ENCODE assay signal across 1 cellular context in genomic region chr12:81143057-81143456, GRCh38.
TF ChIP-seq lines count a peak whose summit lies in the region.

No MANE protein-coding gene starts in this region.

TF ChIP-seq in HepG2, 621 proteins besides CTCF, POLR2A, EP300 and RAD21 (continued from another document and continues in another):
- TF ChIP-seq, protein P1, sequence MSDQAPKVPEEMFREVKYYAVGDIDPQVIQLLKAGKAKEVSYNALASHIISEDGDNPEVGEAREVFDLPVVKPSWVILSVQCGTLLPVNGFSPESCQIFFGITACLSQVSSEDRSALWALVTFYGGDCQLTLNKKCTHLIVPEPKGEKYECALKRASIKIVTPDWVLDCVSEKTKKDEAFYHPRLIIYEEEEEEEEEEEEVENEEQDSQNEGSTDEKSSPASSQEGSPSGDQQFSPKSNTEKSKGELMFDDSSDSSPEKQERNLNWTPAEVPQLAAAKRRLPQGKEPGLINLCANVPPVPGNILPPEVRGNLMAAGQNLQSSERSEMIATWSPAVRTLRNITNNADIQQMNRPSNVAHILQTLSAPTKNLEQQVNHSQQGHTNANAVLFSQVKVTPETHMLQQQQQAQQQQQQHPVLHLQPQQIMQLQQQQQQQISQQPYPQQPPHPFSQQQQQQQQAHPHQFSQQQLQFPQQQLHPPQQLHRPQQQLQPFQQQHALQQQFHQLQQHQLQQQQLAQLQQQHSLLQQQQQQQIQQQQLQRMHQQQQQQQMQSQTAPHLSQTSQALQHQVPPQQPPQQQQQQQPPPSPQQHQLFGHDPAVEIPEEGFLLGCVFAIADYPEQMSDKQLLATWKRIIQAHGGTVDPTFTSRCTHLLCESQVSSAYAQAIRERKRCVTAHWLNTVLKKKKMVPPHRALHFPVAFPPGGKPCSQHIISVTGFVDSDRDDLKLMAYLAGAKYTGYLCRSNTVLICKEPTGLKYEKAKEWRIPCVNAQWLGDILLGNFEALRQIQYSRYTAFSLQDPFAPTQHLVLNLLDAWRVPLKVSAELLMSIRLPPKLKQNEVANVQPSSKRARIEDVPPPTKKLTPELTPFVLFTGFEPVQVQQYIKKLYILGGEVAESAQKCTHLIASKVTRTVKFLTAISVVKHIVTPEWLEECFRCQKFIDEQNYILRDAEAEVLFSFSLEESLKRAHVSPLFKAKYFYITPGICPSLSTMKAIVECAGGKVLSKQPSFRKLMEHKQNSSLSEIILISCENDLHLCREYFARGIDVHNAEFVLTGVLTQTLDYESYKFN (CRISPR knock-in tag; conservative IDR thresholded peaks at IDR 0.05), result peak; percentile 96
- TF ChIP-seq ZNF552 (CRISPR knock-in tag; IDR thresholded peaks at IDR 0.05; ENCODE audit: borderline replicate concordance), result no peak
- TF ChIP-seq NCOR1 (IDR thresholded peaks at IDR 0.05; ENCODE audit: borderline replicate concordance, low read length), result peak; percentile 98
- TF ChIP-seq HDAC1 (CRISPR knock-in tag; IDR thresholded peaks at IDR 0.05), result peak; percentile 81
- TF ChIP-seq, protein P2, sequence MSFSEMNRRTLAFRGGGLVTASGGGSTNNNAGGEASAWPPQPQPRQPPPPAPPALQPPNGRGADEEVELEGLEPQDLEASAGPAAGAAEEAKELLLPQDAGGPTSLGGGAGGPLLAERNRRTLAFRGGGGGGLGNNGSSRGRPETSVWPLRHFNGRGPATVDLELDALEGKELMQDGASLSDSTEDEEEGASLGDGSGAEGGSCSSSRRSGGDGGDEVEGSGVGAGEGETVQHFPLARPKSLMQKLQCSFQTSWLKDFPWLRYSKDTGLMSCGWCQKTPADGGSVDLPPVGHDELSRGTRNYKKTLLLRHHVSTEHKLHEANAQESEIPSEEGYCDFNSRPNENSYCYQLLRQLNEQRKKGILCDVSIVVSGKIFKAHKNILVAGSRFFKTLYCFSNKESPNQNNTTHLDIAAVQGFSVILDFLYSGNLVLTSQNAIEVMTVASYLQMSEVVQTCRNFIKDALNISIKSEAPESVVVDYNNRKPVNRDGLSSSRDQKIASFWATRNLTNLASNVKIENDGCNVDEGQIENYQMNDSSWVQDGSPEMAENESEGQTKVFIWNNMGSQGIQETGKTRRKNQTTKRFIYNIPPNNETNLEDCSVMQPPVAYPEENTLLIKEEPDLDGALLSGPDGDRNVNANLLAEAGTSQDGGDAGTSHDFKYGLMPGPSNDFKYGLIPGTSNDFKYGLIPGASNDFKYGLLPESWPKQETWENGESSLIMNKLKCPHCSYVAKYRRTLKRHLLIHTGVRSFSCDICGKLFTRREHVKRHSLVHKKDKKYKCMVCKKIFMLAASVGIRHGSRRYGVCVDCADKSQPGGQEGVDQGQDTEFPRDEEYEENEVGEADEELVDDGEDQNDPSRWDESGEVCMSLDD (CRISPR knock-in tag; IDR thresholded peaks at IDR 0.05; ENCODE audit: borderline replicate concordance), result 0 out of 2 replicates have a peak, but pooled peaks have one; percentile 42
- no peak for TF ChIP-seq ZNF557 (CRISPR knock-in tag; IDR thresholded peaks at IDR 0.05)
- no peak for TF ChIP-seq ZBTB7A (CRISPR knock-in tag; IDR thresholded peaks at IDR 0.05)
- TF ChIP-seq TOE1 (CRISPR knock-in tag; IDR thresholded peaks at IDR 0.05), result no peak
- TF ChIP-seq ZNF577 (CRISPR knock-in tag; IDR thresholded peaks at IDR 0.05; ENCODE audit: borderline replicate concordance, low read depth), result no peak
- peak in 1 of 2 experiments; percentile 80; a peak in 2 of 4 replicates for TF ChIP-seq REST (IDR thresholded peaks at IDR 0.05; ENCODE audit: borderline replicate concordance in 1 of 2, low read depth in 1 of 2, low read length in 2 of 2)
- TF ChIP-seq TARDBP (CRISPR knock-in tag; IDR thresholded peaks at IDR 0.05), result peak; percentile 85
- no peak for TF ChIP-seq CREB1 (IDR thresholded peaks at IDR 0.05)
- peak; percentile 73 for TF ChIP-seq CREB1 (CRISPR knock-in tag; IDR thresholded peaks at IDR 0.05)
- TF ChIP-seq TFE3 (CRISPR knock-in tag; IDR thresholded peaks at IDR 0.05), result peak; percentile 98
- TF ChIP-seq ZNF160 (CRISPR knock-in tag; IDR thresholded peaks at IDR 0.05), result no peak
- no peak for TF ChIP-seq EED (CRISPR knock-in tag; IDR thresholded peaks at IDR 0.05)
- 0 out of 2 replicates have a peak, but pooled peaks have one; percentile 71 for TF ChIP-seq SP140L (CRISPR knock-in tag; IDR thresholded peaks at IDR 0.05; ENCODE audit: borderline replicate concordance)
- peak; percentile 87 for TF ChIP-seq RBM22 (optimal IDR thresholded peaks at IDR 0.05; ENCODE audit: low read length)
- no peak for TF ChIP-seq SATB2 (CRISPR knock-in tag; IDR thresholded peaks at IDR 0.05)
- no peak for TF ChIP-seq BRCA1 (CRISPR knock-in tag; IDR thresholded peaks at IDR 0.05)
- TF ChIP-seq PPARG (CRISPR knock-in tag; conservative IDR thresholded peaks at IDR 0.05), result peak; percentile 88
- no peak for TF ChIP-seq ZNF350 (CRISPR knock-in tag; IDR thresholded peaks at IDR 0.05; ENCODE audit: borderline replicate concordance, low read depth)
- TF ChIP-seq AHDC1 (CRISPR knock-in tag; IDR thresholded peaks at IDR 0.05; ENCODE audit: borderline replicate concordance), result peak; percentile 99; the same call in 1 of the 2 replicates
- TF ChIP-seq KIAA2018 (CRISPR knock-in tag; IDR thresholded peaks at IDR 0.05; ENCODE audit: borderline replicate concordance), result no peak
- TF ChIP-seq, protein P3, sequence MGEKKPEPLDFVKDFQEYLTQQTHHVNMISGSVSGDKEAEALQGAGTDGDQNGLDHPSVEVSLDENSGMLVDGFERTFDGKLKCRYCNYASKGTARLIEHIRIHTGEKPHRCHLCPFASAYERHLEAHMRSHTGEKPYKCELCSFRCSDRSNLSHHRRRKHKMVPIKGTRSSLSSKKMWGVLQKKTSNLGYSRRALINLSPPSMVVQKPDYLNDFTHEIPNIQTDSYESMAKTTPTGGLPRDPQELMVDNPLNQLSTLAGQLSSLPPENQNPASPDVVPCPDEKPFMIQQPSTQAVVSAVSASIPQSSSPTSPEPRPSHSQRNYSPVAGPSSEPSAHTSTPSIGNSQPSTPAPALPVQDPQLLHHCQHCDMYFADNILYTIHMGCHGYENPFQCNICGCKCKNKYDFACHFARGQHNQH (CRISPR knock-in tag; IDR thresholded peaks at IDR 0.05), result peak; percentile 96
- TF ChIP-seq THAP11 (CRISPR knock-in tag; IDR thresholded peaks at IDR 0.05), result peak; percentile 74
